7 cellular contexts compared by ENCODE assay signal in the genomic region with DNA sequence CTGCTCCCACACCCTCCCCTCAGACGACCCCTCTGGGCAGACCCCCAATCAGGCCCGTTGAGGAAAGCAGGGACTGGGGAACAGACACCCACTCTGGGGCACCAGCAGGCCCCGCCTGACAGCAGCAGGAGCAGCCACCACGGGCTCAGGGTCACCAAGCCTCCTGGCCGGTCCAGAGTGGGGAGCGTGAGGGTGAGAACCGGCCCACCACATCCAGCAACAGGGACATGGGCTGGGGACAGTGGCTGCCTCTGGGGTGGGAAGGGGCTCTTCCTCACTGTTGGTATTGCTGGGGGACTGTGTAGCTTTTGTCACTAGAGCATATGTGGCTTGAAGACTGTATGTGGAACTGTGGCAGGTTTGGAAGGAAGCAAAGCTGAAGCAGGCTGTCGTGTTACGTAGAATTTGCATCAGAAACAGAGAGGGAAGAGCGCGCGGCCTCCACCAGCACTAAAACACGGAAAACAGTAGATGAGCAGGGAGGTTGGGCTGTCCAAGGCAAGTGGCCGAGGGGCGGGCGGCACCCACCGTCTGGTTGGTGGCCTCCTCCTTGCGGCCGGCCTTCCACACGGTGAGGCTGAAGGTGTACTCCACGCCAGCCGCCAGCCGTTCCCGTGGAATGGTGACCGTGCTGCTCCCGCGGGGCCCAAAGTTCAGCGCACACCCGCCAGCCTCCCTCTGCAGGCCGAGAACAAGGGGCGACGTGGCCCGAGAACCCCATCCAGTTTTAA. TPM values are rescaled to one million over a fixed set of nuclear protein-coding genes. Genes with fewer than 3 reads are reported as not detected.
A peak's percentile ranks its signal among the peaks of the same experiment; 100 is the strongest.
DNase-seq lines count a peak whose midpoint lies in the region; ATAC-seq and TF ChIP-seq lines count a peak whose summit lies in the region.
"Not testable (repeated sequence)": the region's sequence is repeated elsewhere in the genome, so short reads cannot be mapped to it uniquely, and the experiment has no call there.

No MANE protein-coding gene starts in this region.

- H3K9me3 ChIP-seq in Panc1 (ENCODE audit: control insufficient read depth, insufficient read depth, low read depth, low read length); mucosa of descending colon; upper lobe of left lung: not testable (repeated sequence)

- not testable (repeated sequence) for BruUV-seq in Panc1 (replicated peaks; lab: Mats Ljungman, UMichigan)

- TF ChIP-seq EP300 in upper lobe of left lung (IDR thresholded peaks at IDR 0.05) = not testable (repeated sequence)

- CTCF ChIA-PET in Panc1 (lab: Charles Lee) = not testable (repeated sequence)

- intact Hi-C loops in Panc1 (cut with micrococcal nuclease; ENCODE audit: unreplicated experiment); left colon (cut with DNase I, micrococcal nuclease); mucosa of descending colon (cut with DNase I, micrococcal nuclease); posterior vena cava (cut with DNase I): not testable (repeated sequence)

- H3K79me2 ChIP-seq in ACC112 (ENCODE audit: control insufficient read depth, insufficient read depth, low read length, unreplicated experiment) = not testable (repeated sequence)

- not testable (repeated sequence) for TF ChIP-seq POLR2A in upper lobe of left lung (IDR thresholded peaks at IDR 0.05)

- POLR2A ChIA-PET in Panc1 (lab: Charles Lee) = not testable (repeated sequence)

- DNase-seq in Panc1 (ENCODE audit: low read depth, low spot score); foreskin keratinocyte; left colon; mucosa of descending colon; upper lobe of left lung: not testable (repeated sequence)
- peak; percentile 28 for DNase-seq in posterior vena cava (ENCODE audit: low spot score)

- H2AFZ ChIP-seq in ACC112 (ENCODE audit: low read length, unreplicated experiment) = not testable (repeated sequence)

- in situ Hi-C loops in Panc1 (cut with HindIII; ENCODE audit: low pct_unique_long_range_greater_than_20kb, low sequenced_read_pairs) = not testable (repeated sequence)

- H3K4me1 ChIP-seq in ACC112 (ENCODE audit: control insufficient read depth, insufficient read depth, low read length, unreplicated experiment); Panc1 (ENCODE audit: control insufficient read depth, insufficient read depth, low read length); foreskin keratinocyte; mucosa of descending colon (ENCODE audit: low read depth); upper lobe of left lung: not testable (repeated sequence)

- not testable (repeated sequence) for H3K27me3 ChIP-seq in ACC112 (ENCODE audit: insufficient read depth, low read length); Panc1 (ENCODE audit: control insufficient read depth, insufficient read depth, low read length); foreskin keratinocyte; upper lobe of left lung

- not testable (repeated sequence) for TF ChIP-seq CTCF in Panc1 (IDR thresholded peaks at IDR 0.05); foreskin keratinocyte (conservative IDR thresholded peaks at IDR 0.05); mucosa of descending colon (IDR thresholded peaks at IDR 0.05); upper lobe of left lung (IDR thresholded peaks at IDR 0.05)

- ATAC-seq in Panc1 = peak; percentile 82
- ATAC-seq in foreskin keratinocyte = peak; percentile 21
- ATAC-seq in left colon = peak; percentile 4
- ATAC-seq in mucosa of descending colon = peak; percentile 14
- peak; percentile 30 to 35 for ATAC-seq in upper lobe of left lung (ENCODE audit: low FRiP score in 2 of 2)

- not testable (repeated sequence) for H3K36me3 ChIP-seq in ACC112 (ENCODE audit: insufficient read depth, low read length); Panc1 (ENCODE audit: control insufficient read depth, insufficient read depth, low read length); mucosa of descending colon (ENCODE audit: low read depth)
- peaks cover 0 to 24% (median 10%) of the 10 kb centered on the region in 4 donors for H3K36me3 ChIP-seq in upper lobe of left lung

- WGBS in upper lobe of left lung, 2 donors = 88 to 100% methylated on average over 6 to 10 of the region's 33 CpGs

- H3K4me3 ChIP-seq in ACC112 (ENCODE audit: low read depth, low read length); Panc1 (ENCODE audit: low read depth in 2 of 2, low read length in 2 of 2); mucosa of descending colon; upper lobe of left lung: not testable (repeated sequence)

- H3K27ac ChIP-seq in ACC112 (ENCODE audit: low read depth, low read length) = peak overlapping the region; percentile 34; the same call in 1 of the 2 replicates
- not testable (repeated sequence) for H3K27ac ChIP-seq in Panc1 (ENCODE audit: low read length); foreskin keratinocyte; upper lobe of left lung

RNA-seq across cellular contexts. Expression of gene RRN3, which starts 40.8 kb away (rescaled TPM):
- 66.0 TPM for total RNA-seq in Panc1 (2021; ENCODE audit: unreplicated experiment)
- polyA plus RNA-seq in Panc1 (2012; ENCODE audit: insufficient read length) = 42.9 TPM
- total RNA-seq in foreskin keratinocyte = 31.9 and 32.1 TPM in 2 replicates
- polyA plus RNA-seq in foreskin keratinocyte = 10.0 and 12.3 TPM in 2 replicates
- total RNA-seq in left colon = 10 to 100 TPM; 25.7 to 26.9 TPM
- total RNA-seq in mucosa of descending colon = 10 to 100 TPM; 20.2 to 32.0 (median 27.7) TPM
- total RNA-seq in posterior vena cava = 10 to 100 TPM; 21.5 to 24.3 TPM
- total RNA-seq in upper lobe of left lung = 10 to 100 TPM; 13.7 to 23.6 (median 22.3) TPM

Comparison
In these comparisons a context has a peak if more than half of its experiments do, and no peak if none do; other contexts are left out.
1. ATAC-seq: peak in every context shown above with its lines; median percentile 82 in Panc1; 32 in upper lobe of left lung; 21 in foreskin keratinocyte; 14 in mucosa of descending colon; 4 in left colon.